ENCODE assay signal across 9 cellular contexts in genomic region chr1:22547186-22547817, GRCh38. TPM values are rescaled to one million over a fixed set of nuclear protein-coding genes. Genes with fewer than 3 reads are reported as not detected.
"Had no signal": no experiment of that assay in that cellular context is flagged by ENCODE, and none has a peak within 500 bp of the region (broad histone marks: within the 10 kb centered on the region; RNA-seq: fewer than 3 reads in every experiment).

No MANE protein-coding gene starts in this region.

- DNase-seq: GM23248, GOT3, KG1 had no signal

- H3K4me1 ChIP-seq: HAP-1 had no signal

- H3K9ac ChIP-seq: GM23248 had no signal

- H3K4me3 ChIP-seq: GM23248, HAP-1 had no signal

- H2AFZ ChIP-seq: GM23248 had no signal

- H3K4me3 Mint-ChIP-seq: IgD-negative memory B cell had no signal

- H3K27ac ChIP-seq: GM23248, HL-60 had no signal

- FAIRE-seq: HepG2 had no signal

- ATAC-seq: HCT116, HepG2 had no signal

- H3K9me3 ChIP-seq: HAP-1 had no signal

- H3K36me3 ChIP-seq: HAP-1 had no signal

- H3K27ac Mint-ChIP-seq: IgD-negative memory B cell had no signal

- H3K9me3 Mint-ChIP-seq: IgD-negative memory B cell had no signal

RNA-seq across cellular contexts. Expression of gene EPHA8, which starts 16.0 kb away (rescaled TPM):
- total RNA-seq: GM23248, HepG2, HT1080 had no signal
- polyA plus RNA-seq: GM23248, HepG2, IgD-negative memory B cell had no signal
